ENCODE assay signal across 13 cellular contexts in genomic region chr14:65035049-65035448, GRCh38. TPM values are rescaled to one million over a fixed set of nuclear protein-coding genes. Genes with fewer than 3 reads are reported as not detected.
DNase-seq lines count a peak whose midpoint lies in the region; ATAC-seq and TF ChIP-seq lines count a peak whose summit lies in the region.
"Had no signal": no experiment of that assay in that cellular context is flagged by ENCODE, and none has a peak within 500 bp of the region (broad histone marks: within the 10 kb centered on the region; RNA-seq: fewer than 3 reads in every experiment).

No MANE protein-coding gene starts in this region.

- TF ChIP-seq POLR2A in esophagus squamous epithelium (IDR thresholded peaks at IDR 0.05) = no peak
- no peak for TF ChIP-seq POLR2A in prostate gland (IDR thresholded peaks at IDR 0.05)

- H3K9me3 ChIP-seq in esophagus squamous epithelium (no peaks in the 10 kb centered on the region), tibial artery (no peaks in the 10 kb centered on the region), prostate gland (no peaks in the 10 kb centered on the region)
- H3K9me3 ChIP-seq: testis had no signal

- peak; percentile 92 for ATAC-seq in left lobe of liver

- H3K36me3 ChIP-seq in esophagus squamous epithelium (peaks cover 0 to 54% (median 0%) of the 10 kb centered on the region in 3 donors), tibial artery (peaks cover 10 to 34% (median 13%) of the 10 kb centered on the region in 3 donors), prostate gland (no peaks in the 10 kb centered on the region)

- H3K27ac Mint-ChIP-seq in activated T-cell treated with anti-CD3 and anti-CD28 coated beads, Interleukin-2, amount 50 U/mL, for 24 hours = no peak overlapping the region

- WGBS in esophagus squamous epithelium, 2 donors = 31 to 57% methylated on average over 3 of the region's 4 CpGs
- WGBS in prostate gland = 70% methylated on average over 4 of the region's 4 CpGs

- DNase-seq in amygdala (lab: John Stamatoyannopoulos, UW) (peak in 43 of 56 donors; percentile 12 to 79 (median 50)), esophagus squamous epithelium (lab: John Stamatoyannopoulos, UW) (no peak), left lobe of liver (ENCODE audit: low spot score) (peak; percentile 96), tibial artery (peak; percentile 35 to 87), prostate gland (ENCODE audit: low spot score) (no peak), UCSD-AML1 (lab: John Stamatoyannopoulos, UW; ENCODE audit: unreplicated experiment) (no peak)
- DNase-seq in activated T-cell treated with anti-CD3 and anti-CD28 coated beads, Interleukin-2, amount 50 U/mL, for 24 hours = no peak
- DNase-seq: activated T-cell treated with anti-CD3 and anti-CD28 coated beads, Interleukin-2, amount 50 U/mL, for 1 hour; amniotic stem cell; CD8-positive, alpha-beta memory T cell; effector CD8-positive, alpha-beta T cell; testis had no signal

- H3K4me1 Mint-ChIP-seq in activated T-cell treated with anti-CD3 and anti-CD28 coated beads, Interleukin-2, amount 50 U/mL, for 24 hours (ENCODE audit: low read depth) = no peaks in the 10 kb centered on the region
- H3K4me1 Mint-ChIP-seq: CD8-positive, alpha-beta memory T cell had no signal

- peaks cover 40% of the 10 kb centered on the region for H3K36me3 Mint-ChIP-seq in activated T-cell treated with anti-CD3 and anti-CD28 coated beads, Interleukin-2, amount 50 U/mL, for 24 hours (ENCODE audit: low read depth)

- peak overlapping the region in 3 of 4 donors; percentile 38 to 68 (median 41) for H3K27ac ChIP-seq in esophagus squamous epithelium
- peak overlapping the region; percentile 25 to 52 for H3K27ac ChIP-seq in tibial artery
- no peak overlapping the region for H3K27ac ChIP-seq in prostate gland
- H3K27ac ChIP-seq: SK-N-MC, testis had no signal

- no peaks in the 10 kb centered on the region for H3K27me3 Mint-ChIP-seq in activated T-cell treated with anti-CD3 and anti-CD28 coated beads, Interleukin-2, amount 50 U/mL, for 24 hours
- H3K27me3 Mint-ChIP-seq: CD8-positive, alpha-beta memory T cell had no signal

- H3K4me1 ChIP-seq in esophagus squamous epithelium = peaks cover 6 to 27% (median 16%) of the 10 kb centered on the region in 3 donors
- peaks cover 0 to 15% (median 8%) of the 10 kb centered on the region in 4 donors for H3K4me1 ChIP-seq in tibial artery
- no peaks in the 10 kb centered on the region for H3K4me1 ChIP-seq in prostate gland (replicated peaks)

- H3K27me3 ChIP-seq in esophagus squamous epithelium = no peaks in the 10 kb centered on the region
- H3K27me3 ChIP-seq in tibial artery = no peaks in the 10 kb centered on the region
- H3K27me3 ChIP-seq in prostate gland (replicated peaks; ENCODE audit: insufficient read depth) = no peaks in the 10 kb centered on the region
- H3K27me3 ChIP-seq: testis had no signal

- TF ChIP-seq CTCF in esophagus squamous epithelium (IDR thresholded peaks at IDR 0.05) = no peak
- TF ChIP-seq CTCF in tibial artery (IDR thresholded peaks at IDR 0.05) = no peak
- no peak for TF ChIP-seq CTCF in prostate gland (IDR thresholded peaks at IDR 0.05)

- intact Hi-C loops in esophagus squamous epithelium (cut with DNase I) = no loop called here
- intact Hi-C loops in tibial artery (cut with DNase I; ENCODE audit: low total_unique reads) = no loop called here
- intact Hi-C loops in prostate gland (cut with DNase I) = no loop called here

- H3K4me3 ChIP-seq in esophagus squamous epithelium = no peak overlapping the region
- no peak overlapping the region for H3K4me3 ChIP-seq in tibial artery
- H3K4me3 ChIP-seq in prostate gland = no peak overlapping the region
- H3K4me3 ChIP-seq: SK-N-MC, testis had no signal

- H3K9me3 Mint-ChIP-seq in activated T-cell treated with anti-CD3 and anti-CD28 coated beads, Interleukin-2, amount 50 U/mL, for 24 hours = no peaks in the 10 kb centered on the region
- H3K9me3 Mint-ChIP-seq: CD8-positive, alpha-beta memory T cell had no signal

- H3K4me3 Mint-ChIP-seq in activated T-cell treated with anti-CD3 and anti-CD28 coated beads, Interleukin-2, amount 50 U/mL, for 24 hours = no peak overlapping the region
- H3K4me3 Mint-ChIP-seq: CD8-positive, alpha-beta memory T cell had no signal

RNA-seq across cellular contexts. Expression of gene FNTB, which starts 48.4 kb away (rescaled TPM):
- total RNA-seq in esophagus squamous epithelium (10 to 100 TPM; 16.2 to 20.4 (median 18.2) TPM), left lobe of liver (9.9 TPM), prostate gland (10 to 100 TPM; 23.5 to 46.2 TPM)

Comparison
In these comparisons a context has a peak if more than half of its experiments do, and no peak if none do; other contexts are left out.
1. DNase-seq: peak in amygdala (43 of 56), left lobe of liver (single experiment) and tibial artery (2 of 2); none in esophagus squamous epithelium (single experiment), activated T-cell treated with anti-CD3 and anti-CD28 coated beads, Interleukin-2, amount 50 U/mL, for 24 hours (single experiment), prostate gland (single experiment) and UCSD-AML1 (single experiment).
2. H3K27ac ChIP-seq: peak in esophagus squamous epithelium (3 of 4) and tibial artery (2 of 2); none in prostate gland (0 of 2).